24 cellular contexts compared by ENCODE assay signal in the genomic region with DNA sequence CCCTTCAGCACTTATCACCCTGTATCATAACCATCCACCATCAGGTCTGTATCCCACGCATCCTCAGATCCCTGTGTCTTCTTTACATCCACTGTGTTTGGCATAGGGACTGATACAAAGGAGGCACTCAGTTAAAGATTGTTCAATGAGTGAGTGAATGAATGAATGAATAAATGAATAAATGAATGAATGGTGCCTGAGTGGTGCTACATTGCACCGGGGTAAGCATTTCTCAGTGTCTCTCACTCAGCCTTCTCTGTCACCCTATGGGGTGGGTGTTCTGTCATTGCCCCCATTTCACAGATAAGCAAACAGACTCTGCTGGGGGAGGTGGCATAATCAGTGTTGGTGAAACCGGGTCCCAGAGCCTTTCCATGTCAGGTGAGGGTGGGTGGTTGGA. TPM values are rescaled to one million over a fixed set of nuclear protein-coding genes. Genes with fewer than 3 reads are reported as not detected.
DNase-seq lines count a peak whose midpoint lies in the region; ATAC-seq, FAIRE-seq and TF ChIP-seq lines count a peak whose summit lies in the region.
"Had no signal": no experiment of that assay in that cellular context is flagged by ENCODE, and none has a peak within 500 bp of the region (broad histone marks: within the 10 kb centered on the region; RNA-seq: fewer than 3 reads in every experiment).

No MANE protein-coding gene starts in this region.

- H3K4me1 Mint-ChIP-seq in activated naive CD4-positive, alpha-beta T cell treated with anti-CD3 and anti-CD28 coated beads, Interleukin-2, amount 50 U/mL, for 24 hours, result peaks cover 94% of the 10 kb centered on the region

- H2BK15ac ChIP-seq in H1 (ENCODE audit: low read length), result no peak overlapping the region

- H3K23ac ChIP-seq in H1 (ENCODE audit: insufficient read length), result no peak overlapping the region

- peak overlapping the region; percentile 93 for H3K4me2 ChIP-seq in OCI-LY7 (ENCODE audit: low read length)
- no peak overlapping the region for H3K4me2 ChIP-seq in H1 (ENCODE audit: insufficient read depth in 1 of 2, low read depth in 2 of 2, low read length in 2 of 2)

- H3K9ac ChIP-seq in H1 (replicated peaks in 1 of 4; ENCODE audit: extremely low read depth in 1 of 4, low read depth in 3 of 4, low read length in 3 of 4), result no peak overlapping the region
- H3K9ac ChIP-seq: GM23248 had no signal

- 93% methylated on average over 3 of the region's 3 CpGs; no CpG with 5 or more reads in 1 of the 2 experiments for WGBS in H1 (ENCODE audit: extremely low coverage in 1 of 2, insufficient coverage in 1 of 2, insufficient read length in 1 of 2, insufficient replicate concordance in 2 of 2, low coverage in 1 of 2, low lambda C conversion rate in 2 of 2, missing lambda C conversion rate in 1 of 2), 2 experiments
- 63 to 74% methylated on average over 3 of the region's 3 CpGs for WGBS in testis, 2 donors
- WGBS in aorta, 2 donors, result 83 to 88% methylated on average over 3 of the region's 3 CpGs

- H3K27ac Mint-ChIP-seq in activated naive CD4-positive, alpha-beta T cell treated with anti-CD3 and anti-CD28 coated beads, Interleukin-2, amount 50 U/mL, for 24 hours, result peak overlapping the region; percentile 88
- H3K27ac Mint-ChIP-seq: HFFc6 had no signal

- no peak overlapping the region for H3K18ac ChIP-seq in H1 (ENCODE audit: extremely low read depth, low read length)

- FAIRE-seq in H1 (lab: Jason Lieb, UNC), result no peak

- no peak for ATAC-seq in aorta (ENCODE audit: low FRiP score)
- ATAC-seq: gastrocnemius medialis, psoas muscle, SK-N-SH treated with all-trans-retinoic acid at 6 μM for 48 hours had no signal

- no peak overlapping the region for H3K14ac ChIP-seq in H1 (ENCODE audit: insufficient read length)

- H2AK5ac ChIP-seq in H1 (ENCODE audit: low read depth, low read length), result 0 out of 2 replicates have a peak overlapping the region, but pooled peaks have one; percentile 30

- H2AFZ ChIP-seq in OCI-LY7 (ENCODE audit: low read length), result no peak overlapping the region
- no peak overlapping the region for H2AFZ ChIP-seq in H1 (ENCODE audit: low read length)
- H2AFZ ChIP-seq: GM23248 had no signal

- no peak overlapping the region for H2BK12ac ChIP-seq in H1 (ENCODE audit: low read depth, low read length)

- H3K9me3 ChIP-seq in OCI-LY7 (ENCODE audit: low read length) (no peaks in the 10 kb centered on the region), H1 (ENCODE audit: insufficient read depth in 2 of 2, low read depth in 1 of 2, low read length in 1 of 2) (no peaks in the 10 kb centered on the region), testis (no peaks in the 10 kb centered on the region), aorta (ENCODE audit: control insufficient read depth, low read length) (no peaks in the 10 kb centered on the region)
- H3K9me3 ChIP-seq: adrenal gland, gastrocnemius medialis, neutrophil, psoas muscle, sigmoid colon, thoracic aorta had no signal

- H3K4ac ChIP-seq in H1 (replicated peaks; ENCODE audit: insufficient read length, low read depth, low read length), result no peak overlapping the region

- H3K9me2 ChIP-seq in OCI-LY7 (ENCODE audit: insufficient read depth, low read length), result no peaks in the 10 kb centered on the region

- TF ChIP-seq CTCF in OCI-LY7 (conservative IDR thresholded peaks at IDR 0.05; ENCODE audit: low read length), result no peak
- no peak for TF ChIP-seq CTCF in H1 (IDR thresholded peaks at IDR 0.05; ENCODE audit: control extremely low read depth in 1 of 3, insufficient read depth in 1 of 3, low read depth in 1 of 3, low read length in 3 of 3)
- TF ChIP-seq CTCF in testis (IDR thresholded peaks at IDR 0.05), result no peak

- H3K27me3 Mint-ChIP-seq in activated naive CD4-positive, alpha-beta T cell treated with anti-CD3 and anti-CD28 coated beads, Interleukin-2, amount 50 U/mL, for 24 hours, result no peaks in the 10 kb centered on the region

- H2BK20ac ChIP-seq in H1 (ENCODE audit: low read length), result no peak overlapping the region

- no peaks in the 10 kb centered on the region for H3K9me3 Mint-ChIP-seq in activated naive CD4-positive, alpha-beta T cell treated with anti-CD3 and anti-CD28 coated beads, Interleukin-2, amount 50 U/mL, for 24 hours

- TF ChIP-seq EP300 in H1 (IDR thresholded peaks at IDR 0.05; ENCODE audit: borderline replicate concordance in 1 of 2, low read depth in 2 of 2, low read length in 2 of 2), result no peak

- H4K8ac ChIP-seq in H1 (ENCODE audit: extremely low read depth, insufficient read depth, low read length), result no peak overlapping the region

- H3K27ac ChIP-seq in OCI-LY7 (ENCODE audit: low read depth, low read length, poor library complexity, severe bottlenecking), result peak overlapping the region; percentile 99
- H3K27ac ChIP-seq in H1 (ENCODE audit: low read depth, low read length), result no peak overlapping the region
- H3K27ac ChIP-seq in testis, result no peak overlapping the region
- no peak overlapping the region for H3K27ac ChIP-seq in aorta (ENCODE audit: low read depth in 1 of 2, low read length in 2 of 2)
- H3K27ac ChIP-seq: adrenal gland, gastrocnemius medialis, GM23248, neutrophil, psoas muscle, sigmoid colon, thoracic aorta had no signal

- H3K79me1 ChIP-seq in H1 (ENCODE audit: low read depth, low read length), result no peaks in the 10 kb centered on the region

- no peak overlapping the region for H3K4me3 Mint-ChIP-seq in activated naive CD4-positive, alpha-beta T cell treated with anti-CD3 and anti-CD28 coated beads, Interleukin-2, amount 50 U/mL, for 24 hours
- H3K4me3 Mint-ChIP-seq: brain, HFFc6 had no signal

- CTCF ChIA-PET in OCI-LY7 (lab: Charles Lee; ENCODE audit: unreplicated experiment) (no interaction called here), H1 (lab: Charles Lee; ENCODE audit: partially characterized antibody) (no interaction called here)

- H4K91ac ChIP-seq in H1 (replicated peaks; ENCODE audit: insufficient read length, low read length), result no peak overlapping the region

- H3K36me3 Mint-ChIP-seq in activated naive CD4-positive, alpha-beta T cell treated with anti-CD3 and anti-CD28 coated beads, Interleukin-2, amount 50 U/mL, for 24 hours, result peaks cover 2% of the 10 kb centered on the region
- H3K36me3 Mint-ChIP-seq: brain had no signal

- peaks cover 94% of the 10 kb centered on the region for H3K4me1 ChIP-seq in OCI-LY7 (ENCODE audit: insufficient read depth, low read length, poor library complexity, severe bottlenecking)
- peaks cover 6 to 26% (median 12%) of the 10 kb centered on the region in 4 experiments for H3K4me1 ChIP-seq in H1 (replicated peaks in 1 of 4; ENCODE audit: control insufficient read depth in 3 of 4, insufficient read depth in 4 of 4, low read length in 3 of 4)
- H3K4me1 ChIP-seq in testis, result peaks cover 3% of the 10 kb centered on the region
- no peaks in the 10 kb centered on the region for H3K4me1 ChIP-seq in aorta (ENCODE audit: control insufficient read depth in 1 of 2, insufficient read depth in 2 of 2, low read length in 2 of 2)
- H3K4me1 ChIP-seq: adrenal gland, gastrocnemius medialis, psoas muscle had no signal

- intact Hi-C loops in OCI-LY7 (cut with micrococcal nuclease; ENCODE audit: unreplicated experiment) (no loop called here), posterior vena cava (cut with DNase I) (no loop called here), testis (cut with DNase I; ENCODE audit: low total_unique reads) (no loop called here), aorta (cut with DNase I) (no loop called here)

- peaks cover 15% of the 10 kb centered on the region; the same call in 1 of the 2 replicates for H3K79me2 ChIP-seq in OCI-LY7 (ENCODE audit: insufficient read depth, low read depth, low read length)
- H3K79me2 ChIP-seq in H1 (ENCODE audit: control insufficient read depth in 1 of 2, insufficient read depth in 2 of 2, low read length in 2 of 2), result no peaks in the 10 kb centered on the region

- no peaks in the 10 kb centered on the region; the same call in 1 of the 2 replicates for H3K23me2 ChIP-seq in H1 (ENCODE audit: low read depth, low read length)

- DNase-seq in activated naive CD4-positive, alpha-beta T cell (lab: John Stamatoyannopoulos, UW), result no peak
- DNase-seq in OCI-LY7 (ENCODE audit: low spot score) (peak; percentile 20), H1 (ENCODE audit: low read depth in 1 of 2, low spot score in 2 of 2) (no peak), posterior vena cava (ENCODE audit: low spot score) (no peak), testis (no peak), aorta (no peak)
- DNase-seq: ACHN; activated CD4-positive, alpha-beta T cell treated with anti-CD3 and anti-CD28 coated beads, Interleukin-2, amount 50 U/mL, for 1 hour; adrenal gland; gastrocnemius medialis; GM23248; HFFc6; Karpas-422; NCI-H1436 treated with DMSO at 0.1 percent for 48 hours; psoas muscle; sigmoid colon; stimulated activated CD4-positive, alpha-beta T cell treated with anti-CD3 and anti-CD28 coated beads, Interleukin-4, amount 100 ng/mL, for 24 hours; stimulated activated naive CD4-positive, alpha-beta T cell had no signal

- no peak overlapping the region for H3K4me3 ChIP-seq in OCI-LY7 (ENCODE audit: low read depth, low read length, poor library complexity, severe bottlenecking)
- no peak overlapping the region for H3K4me3 ChIP-seq in H1 (ENCODE audit: extremely low read depth in 1 of 4, insufficient read depth in 2 of 4, low read depth in 3 of 4, low read length in 4 of 4)
- no peak overlapping the region for H3K4me3 ChIP-seq in testis
- H3K4me3 ChIP-seq in aorta (ENCODE audit: low read length in 2 of 2), result no peak overlapping the region
- H3K4me3 ChIP-seq: adrenal gland, gastrocnemius medialis, GM23248, lung, psoas muscle, sigmoid colon, thoracic aorta had no signal

- BruUV-seq in OCI-LY7 (replicated peaks; lab: Mats Ljungman, UMichigan), result no TSS peak

- H2BK5ac ChIP-seq in H1 (ENCODE audit: low read depth, low read length), result no peak overlapping the region

- H3K27me3 ChIP-seq in H1 (replicated peaks in 1 of 4; ENCODE audit: control insufficient read depth in 3 of 4, extremely low read depth in 1 of 4, insufficient read depth in 3 of 4, low read length in 3 of 4) (peaks cover 0 to 16% (median 13%) of the 10 kb centered on the region in 4 experiments; a peak in 5 of 7 replicates), testis (no peaks in the 10 kb centered on the region), aorta (ENCODE audit: control insufficient read depth in 1 of 2, insufficient read depth in 2 of 2, low read length in 1 of 2) (no peaks in the 10 kb centered on the region)

- POLR2A ChIA-PET in OCI-LY7 (lab: Charles Lee) (interaction anchor here (6.4 to 10.2 kb wide), 3 partner anchors 16 to 39 kb away, joined by 87 to 186 read pairs (median 135); no protein-coding TSS in a partner anchor), H1 (lab: Charles Lee; ENCODE audit: partially characterized antibody) (interaction anchor here (26.0 kb wide), 1 partner anchor 54 kb away, joined by 547 read pairs; a partner anchor contains a TSS)

- H3K36me3 ChIP-seq in OCI-LY7 (ENCODE audit: insufficient read depth, low read length) (no peaks in the 10 kb centered on the region), H1 (ENCODE audit: control insufficient read depth in 2 of 4, insufficient read depth in 4 of 4, low read length in 3 of 4) (no peaks in the 10 kb centered on the region), testis (ENCODE audit: low read depth, missing control alignments) (no peaks in the 10 kb centered on the region), aorta (ENCODE audit: control insufficient read depth in 1 of 2, insufficient read depth in 2 of 2, low read length in 1 of 2) (no peaks in the 10 kb centered on the region)
- H3K36me3 ChIP-seq: adrenal gland, gastrocnemius medialis, neutrophil, sigmoid colon, thoracic aorta had no signal

- H4K5ac ChIP-seq in H1 (ENCODE audit: insufficient read length, low read depth, low read length), result no peak overlapping the region

- TF ChIP-seq RAD21 in H1 (IDR thresholded peaks at IDR 0.05 in 1 of 2, conservative IDR thresholded peaks at IDR 0.05 in 1 of 2; ENCODE audit: low read depth in 2 of 2, low read length in 2 of 2), result no peak

- H4K20me1 ChIP-seq in OCI-LY7 (ENCODE audit: insufficient read depth, low read length) (no peaks in the 10 kb centered on the region), H1 (replicated peaks in 1 of 2; ENCODE audit: control insufficient read depth in 1 of 2, insufficient read depth in 2 of 2, low read length in 2 of 2) (no peaks in the 10 kb centered on the region)

- no peak for TF ChIP-seq POLR2A in H1 (IDR thresholded peaks at IDR 0.05; ENCODE audit: control extremely low read depth in 1 of 2, low read depth in 2 of 2, low read length in 2 of 2)
- TF ChIP-seq POLR2A in testis (IDR thresholded peaks at IDR 0.05), result no peak

- no peak overlapping the region for H2BK120ac ChIP-seq in H1 (replicated peaks; ENCODE audit: low read depth, low read length)

- no peak overlapping the region for H3K56ac ChIP-seq in H1 (replicated peaks; ENCODE audit: insufficient read length, low read depth, low read length)

RNA-seq across cellular contexts. Expression of a gene that starts 56.6 kb away (rescaled TPM):
- total RNA-seq in OCI-LY7 (2014; rRNA removed; shearing (Covaris generic)), result 1,286 and 1,658 TPM in 2 replicates
- total RNA-seq in OCI-LY7 (2022) (621 and 629 TPM in 2 replicates), posterior vena cava (100 to 1,000 TPM; 190 to 243 TPM), testis (10 to 100 TPM; 27.2 to 34.5 TPM), aorta (100 to 1,000 TPM; 368 to 390 TPM)
- total RNA-seq in H1 (2021; fragmentation: NEBNext Ultra II Directional; extraction: Animal tissue kit (Norgen Biotek cat#: 25700)), result 240 and 252 TPM in 2 replicates
- polyA plus RNA-seq in H1 (2011; rRNA removed) (304 and 490 TPM in 2 replicates), testis (ENCODE audit: insufficient read depth, low read depth, low replicate concordance) (24.5 TPM), aorta (100 to 1,000 TPM; 349 to 603 TPM)
- polyA plus RNA-seq in H1 (2011; cell fraction: cytosol; rRNA removed), result 310 TPM
- 192 TPM for polyA plus RNA-seq in H1 (2011; cell fraction: nucleus; rRNA removed)
- polyA plus RNA-seq in H1 (2012, experiment 1 of 2), result 135 to 194 TPM (median 157 TPM) in 4 replicates
- polyA plus RNA-seq in H1 (2012, experiment 2 of 2), result 300 TPM
- 260 TPM for polyA plus RNA-seq in H1 (2013, experiment 1 of 2)
- 250 TPM for polyA plus RNA-seq in H1 (2013, experiment 2 of 2)
- polyA minus RNA-seq in H1 (2011; rRNA and poly(A)+ RNA removed), result 30.4 and 61.8 TPM in 2 replicates
- 97.4 TPM for polyA minus RNA-seq in H1 (2011; cell fraction: cytosol; rRNA and poly(A)+ RNA removed)
- polyA minus RNA-seq in H1 (2011; cell fraction: nucleus; rRNA and poly(A)+ RNA removed), result 104 TPM
